ENCODE assay signal across 8 cellular contexts in the genomic region with DNA sequence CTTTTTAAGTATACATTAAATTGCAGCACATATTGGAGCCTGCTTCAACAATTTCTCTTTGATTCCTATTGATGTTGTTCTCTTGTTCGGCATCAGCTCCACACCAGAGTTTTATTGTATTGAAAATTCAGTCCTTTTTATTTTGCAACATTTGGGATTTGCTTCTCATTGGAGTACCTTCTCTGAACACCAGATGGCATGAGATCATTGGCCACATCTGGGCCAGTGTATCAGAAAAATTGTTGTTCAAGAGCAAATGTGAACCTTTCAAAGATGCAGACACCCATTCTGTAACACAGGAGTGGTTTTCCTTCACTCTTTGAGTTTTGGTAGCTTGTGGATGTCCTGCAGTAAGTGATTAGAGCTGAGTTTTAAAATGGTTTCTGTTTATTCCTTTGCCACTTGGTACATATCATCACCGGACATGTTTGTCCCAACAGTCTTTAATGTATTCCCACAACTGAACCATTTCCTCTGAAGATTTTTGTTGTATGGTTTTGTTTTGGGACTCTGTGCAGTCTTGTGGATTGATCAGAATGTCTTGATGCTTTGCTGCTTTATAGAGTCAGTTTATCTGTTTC.
A peak's percentile ranks its signal among the peaks of the same experiment; 100 is the strongest.
DNase-seq lines count a peak whose midpoint lies in the region; ATAC-seq and TF ChIP-seq lines count a peak whose summit lies in the region.

No MANE protein-coding gene starts in this region.

- H3K9ac ChIP-seq in neural cell (ENCODE audit: low read length): no peak overlapping the region

- H3K79me2 ChIP-seq in neural cell (replicated peaks; ENCODE audit: insufficient read depth, low read length): no peaks in the 10 kb centered on the region

- TF ChIP-seq CTCF in C4-2B (conservative IDR thresholded peaks at IDR 0.05) (peak; percentile 83), neural cell (IDR thresholded peaks at IDR 0.05; ENCODE audit: poor library complexity, severe bottlenecking) (peak; percentile 80)

- H3K4me3 ChIP-seq in neural cell (ENCODE audit: low read length): no peak overlapping the region

- H3K27ac ChIP-seq in C4-2B: no peak overlapping the region
- H3K27ac ChIP-seq in neural cell (ENCODE audit: low read length): no peak overlapping the region

- no peak overlapping the region for H3K4me2 ChIP-seq in neural cell (ENCODE audit: low read length)

- DNase-seq in NCI-H446 treated with DMSO at 0.1 percent for 48 hours (lab: John Stamatoyannopoulos, UW): peak; percentile 4
- DNase-seq in dermis blood vessel endothelial cell: peak; percentile 63
- no peak for DNase-seq in middle frontal gyrus (ENCODE audit: extremely low spot score, low spot score)
- DNase-seq in ureter (ENCODE audit: low spot score): no peak

- ATAC-seq in GM19463 (IDR thresholded peaks at IDR 0.05; ENCODE audit: unreplicated experiment): peak; percentile 36
- ATAC-seq in GM19452 (IDR thresholded peaks at IDR 0.05; ENCODE audit: unreplicated experiment): no peak

- H3K9me2 ChIP-seq in neural cell (ENCODE audit: insufficient read depth, low read length): no peaks in the 10 kb centered on the region

- H3K9me3 ChIP-seq in neural cell (ENCODE audit: low read length): no peaks in the 10 kb centered on the region

- no peaks in the 10 kb centered on the region for H3F3A ChIP-seq in neural cell (ENCODE audit: insufficient read depth, low read length, poor library complexity, severe bottlenecking)

- no peaks in the 10 kb centered on the region for H3K27me3 ChIP-seq in neural cell (ENCODE audit: insufficient read depth, low read depth, low read length)

- peak; percentile 81 for TF ChIP-seq RAD21 in neural cell (conservative IDR thresholded peaks at IDR 0.05)

- no peaks in the 10 kb centered on the region for H4K20me1 ChIP-seq in neural cell (ENCODE audit: insufficient read depth)

- TF ChIP-seq EP300 in neural cell (conservative IDR thresholded peaks at IDR 0.05; ENCODE audit: poor library complexity, severe bottlenecking): no peak

- no peak overlapping the region for H2AFZ ChIP-seq in neural cell (ENCODE audit: low read depth, low read length)

- no peaks in the 10 kb centered on the region for H3K36me3 ChIP-seq in neural cell (ENCODE audit: insufficient read depth, low read length)

TF ChIP-seq in neural cell, 6 proteins besides CTCF, POLR2A, EP300 and RAD21:
- peak; percentile 83 for TF ChIP-seq SMC3 (conservative IDR thresholded peaks at IDR 0.05; ENCODE audit: poor library complexity)
- TF ChIP-seq, protein P1, sequence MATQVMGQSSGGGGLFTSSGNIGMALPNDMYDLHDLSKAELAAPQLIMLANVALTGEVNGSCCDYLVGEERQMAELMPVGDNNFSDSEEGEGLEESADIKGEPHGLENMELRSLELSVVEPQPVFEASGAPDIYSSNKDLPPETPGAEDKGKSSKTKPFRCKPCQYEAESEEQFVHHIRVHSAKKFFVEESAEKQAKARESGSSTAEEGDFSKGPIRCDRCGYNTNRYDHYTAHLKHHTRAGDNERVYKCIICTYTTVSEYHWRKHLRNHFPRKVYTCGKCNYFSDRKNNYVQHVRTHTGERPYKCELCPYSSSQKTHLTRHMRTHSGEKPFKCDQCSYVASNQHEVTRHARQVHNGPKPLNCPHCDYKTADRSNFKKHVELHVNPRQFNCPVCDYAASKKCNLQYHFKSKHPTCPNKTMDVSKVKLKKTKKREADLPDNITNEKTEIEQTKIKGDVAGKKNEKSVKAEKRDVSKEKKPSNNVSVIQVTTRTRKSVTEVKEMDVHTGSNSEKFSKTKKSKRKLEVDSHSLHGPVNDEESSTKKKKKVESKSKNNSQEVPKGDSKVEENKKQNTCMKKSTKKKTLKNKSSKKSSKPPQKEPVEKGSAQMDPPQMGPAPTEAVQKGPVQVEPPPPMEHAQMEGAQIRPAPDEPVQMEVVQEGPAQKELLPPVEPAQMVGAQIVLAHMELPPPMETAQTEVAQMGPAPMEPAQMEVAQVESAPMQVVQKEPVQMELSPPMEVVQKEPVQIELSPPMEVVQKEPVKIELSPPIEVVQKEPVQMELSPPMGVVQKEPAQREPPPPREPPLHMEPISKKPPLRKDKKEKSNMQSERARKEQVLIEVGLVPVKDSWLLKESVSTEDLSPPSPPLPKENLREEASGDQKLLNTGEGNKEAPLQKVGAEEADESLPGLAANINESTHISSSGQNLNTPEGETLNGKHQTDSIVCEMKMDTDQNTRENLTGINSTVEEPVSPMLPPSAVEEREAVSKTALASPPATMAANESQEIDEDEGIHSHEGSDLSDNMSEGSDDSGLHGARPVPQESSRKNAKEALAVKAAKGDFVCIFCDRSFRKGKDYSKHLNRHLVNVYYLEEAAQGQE (IDR thresholded peaks at IDR 0.05; ENCODE audit: borderline replicate concordance): no peak
TF ChIP-seq in neural cell: peak in this region for 1.

Comparison
In these comparisons a context has a peak if more than half of its experiments do, and no peak if none do; other contexts are left out.
1. DNase-seq: peak in NCI-H446 treated with DMSO at 0.1 percent for 48 hours (single experiment) and dermis blood vessel endothelial cell (single experiment); none in middle frontal gyrus (single experiment) and ureter (single experiment).